16 cellular contexts compared by ENCODE assay signal in genomic region chr3:47515864-47516319, GRCh38. TPM values are rescaled to one million over a fixed set of nuclear protein-coding genes. Genes with fewer than 3 reads are reported as not detected.
DNase-seq lines count a peak whose midpoint lies in the region; ATAC-seq, FAIRE-seq and TF ChIP-seq lines count a peak whose summit lies in the region.
"Had no signal": no experiment of that assay in that cellular context is flagged by ENCODE, and none has a peak within 500 bp of the region (broad histone marks: within the 10 kb centered on the region; RNA-seq: fewer than 3 reads in every experiment).

No MANE protein-coding gene starts in this region.

- H3K79me2 ChIP-seq in parathyroid adenoma, result no peaks in the 10 kb centered on the region

- no peaks in the 10 kb centered on the region for H3K4me1 ChIP-seq in parathyroid adenoma

- peak; percentile 80 for FAIRE-seq in G401.6 (lab: Jason Lieb, UNC)

- no peaks in the 10 kb centered on the region for H3K27me3 ChIP-seq in parathyroid adenoma (ENCODE audit: control insufficient read depth, insufficient read depth, low read length)
- H3K27me3 ChIP-seq: esophagus muscularis mucosa, tibial nerve had no signal

- no peak overlapping the region for H3K4me3 ChIP-seq in parathyroid adenoma (ENCODE audit: low read depth, low read length)
- H3K4me3 ChIP-seq: esophagus muscularis mucosa, tibial nerve had no signal

- ATAC-seq in omental fat pad (ENCODE audit: low FRiP score), result no peak
- ATAC-seq: stimulated activated naive B cell treated with anti-CD40 and anti-IgM and Interleukin-4, amounts not matched to agents 10 μg/mL and 1 μg/mL and 100 μg/mL, for 72 hours had no signal

- in situ Hi-C loops in GM13977 (cut with MboI; ENCODE audit: low pct_unique_long_range_greater_than_20kb, low sequenced_read_pairs, unreplicated experiment), result loop anchor here (25.0 kb wide), 1 partner anchor 471 kb away; no protein-coding TSS in a partner anchor

- DNase-seq in NCI-H2227 treated with DMSO at 0.1 percent for 48 hours (lab: John Stamatoyannopoulos, UW), result peak; percentile 7
- peak; percentile 56 for DNase-seq in cerebellar cortex (ENCODE audit: low spot score)
- no peak for DNase-seq in omental fat pad (ENCODE audit: low spot score)
- no peak for DNase-seq in GM13977 (ENCODE audit: low spot score)
- DNase-seq in stimulated activated naive CD4-positive, alpha-beta T cell treated with Interleukin-2 at 50 U/mL for 16 hours (lab: John Stamatoyannopoulos, UW), result no peak
- DNase-seq: activated naive CD8-positive, alpha-beta T cell treated with anti-CD3 and anti-CD28 coated beads for 36 hours; effector memory CD4-positive, alpha-beta T cell; kidney glomerular epithelial cell; mammary epithelial cell; NCI-H187; NCI-H446; stimulated activated naive B cell treated with anti-CD40 and anti-IgM and Interleukin-4, amounts not matched to agents 10 μg/mL and 1 μg/mL and 100 μg/mL, for 72 hours had no signal

- H3K4me2 ChIP-seq in parathyroid adenoma (ENCODE audit: low read length), result no peak overlapping the region

- no peak overlapping the region for H3K27ac ChIP-seq in parathyroid adenoma
- H3K27ac ChIP-seq: esophagus muscularis mucosa, tibial nerve had no signal

- peak overlapping the region; percentile 58 for H2AFZ ChIP-seq in parathyroid adenoma

- no peak overlapping the region for H3K9ac ChIP-seq in parathyroid adenoma

- H3K9me3 ChIP-seq in parathyroid adenoma (ENCODE audit: control insufficient read depth, low read length), result no peaks in the 10 kb centered on the region
- H3K9me3 ChIP-seq: esophagus muscularis mucosa, tibial nerve had no signal

- H3K36me3 ChIP-seq in parathyroid adenoma (ENCODE audit: control insufficient read depth, insufficient read depth, low read length), result no peaks in the 10 kb centered on the region

- TF ChIP-seq CTCF in parathyroid adenoma (IDR thresholded peaks at IDR 0.05), result no peak
- no peak for TF ChIP-seq CTCF in omental fat pad (IDR thresholded peaks at IDR 0.05)
- TF ChIP-seq CTCF in GM13977 (IDR thresholded peaks at IDR 0.05; ENCODE audit: extremely low read depth, insufficient read depth, missing control alignments), result no peak

RNA-seq across cellular contexts. Expression of gene ELP6, which starts 2.4 kb away (rescaled TPM):
- 10 to 100 TPM; 14.8 to 31.2 (median 23.8) TPM for total RNA-seq in omental fat pad

RNA-seq across cellular contexts. Expression of gene SCAP, which starts 40.2 kb away (rescaled TPM):
- 10 to 100 TPM; 57.7 to 83.2 (median 78.7) TPM for total RNA-seq in omental fat pad

Comparison
In these comparisons a context has a peak if more than half of its experiments do, and no peak if none do; other contexts are left out.
1. DNase-seq: peak in NCI-H2227 treated with DMSO at 0.1 percent for 48 hours (single experiment) and cerebellar cortex (single experiment); none in omental fat pad (single experiment), GM13977 (single experiment) and stimulated activated naive CD4-positive, alpha-beta T cell treated with Interleukin-2 at 50 U/mL for 16 hours (single experiment).